Comparison of ENCODE assay signal across 2 cellular contexts in genomic region chr1:179090522-179090921, GRCh38.
TF ChIP-seq lines count a peak whose summit lies in the region.

No MANE protein-coding gene starts in this region.

TF ChIP-seq in SK-N-SH treated with all-trans-retinoic acid at 6 μM for 48 hours, 23 proteins besides CTCF, POLR2A, EP300 and RAD21 (continued from another document):
- TF ChIP-seq PATZ1 (CRISPR knock-in tag; IDR thresholded peaks at IDR 0.05; ENCODE audit: borderline replicate concordance) (no peak), ZC3H10 (CRISPR knock-in tag; IDR thresholded peaks at IDR 0.05) (no peak), RARB (CRISPR knock-in tag; IDR thresholded peaks at IDR 0.05) (no peak), ARNTL (CRISPR knock-in tag; IDR thresholded peaks at IDR 0.05; ENCODE audit: borderline replicate concordance, low read depth) (no peak)

TF ChIP-seq in SK-N-SH, 30 proteins besides CTCF, POLR2A, EP300 and RAD21 (continued from another document):
- TF ChIP-seq, protein P1, sequence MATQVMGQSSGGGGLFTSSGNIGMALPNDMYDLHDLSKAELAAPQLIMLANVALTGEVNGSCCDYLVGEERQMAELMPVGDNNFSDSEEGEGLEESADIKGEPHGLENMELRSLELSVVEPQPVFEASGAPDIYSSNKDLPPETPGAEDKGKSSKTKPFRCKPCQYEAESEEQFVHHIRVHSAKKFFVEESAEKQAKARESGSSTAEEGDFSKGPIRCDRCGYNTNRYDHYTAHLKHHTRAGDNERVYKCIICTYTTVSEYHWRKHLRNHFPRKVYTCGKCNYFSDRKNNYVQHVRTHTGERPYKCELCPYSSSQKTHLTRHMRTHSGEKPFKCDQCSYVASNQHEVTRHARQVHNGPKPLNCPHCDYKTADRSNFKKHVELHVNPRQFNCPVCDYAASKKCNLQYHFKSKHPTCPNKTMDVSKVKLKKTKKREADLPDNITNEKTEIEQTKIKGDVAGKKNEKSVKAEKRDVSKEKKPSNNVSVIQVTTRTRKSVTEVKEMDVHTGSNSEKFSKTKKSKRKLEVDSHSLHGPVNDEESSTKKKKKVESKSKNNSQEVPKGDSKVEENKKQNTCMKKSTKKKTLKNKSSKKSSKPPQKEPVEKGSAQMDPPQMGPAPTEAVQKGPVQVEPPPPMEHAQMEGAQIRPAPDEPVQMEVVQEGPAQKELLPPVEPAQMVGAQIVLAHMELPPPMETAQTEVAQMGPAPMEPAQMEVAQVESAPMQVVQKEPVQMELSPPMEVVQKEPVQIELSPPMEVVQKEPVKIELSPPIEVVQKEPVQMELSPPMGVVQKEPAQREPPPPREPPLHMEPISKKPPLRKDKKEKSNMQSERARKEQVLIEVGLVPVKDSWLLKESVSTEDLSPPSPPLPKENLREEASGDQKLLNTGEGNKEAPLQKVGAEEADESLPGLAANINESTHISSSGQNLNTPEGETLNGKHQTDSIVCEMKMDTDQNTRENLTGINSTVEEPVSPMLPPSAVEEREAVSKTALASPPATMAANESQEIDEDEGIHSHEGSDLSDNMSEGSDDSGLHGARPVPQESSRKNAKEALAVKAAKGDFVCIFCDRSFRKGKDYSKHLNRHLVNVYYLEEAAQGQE (IDR thresholded peaks at IDR 0.05; ENCODE audit: low read depth, low read length), result no peak
- TF ChIP-seq SMC3 (IDR thresholded peaks at IDR 0.05; ENCODE audit: low read depth, low read length), result no peak
- TF ChIP-seq TAF1 (IDR thresholded peaks at IDR 0.05; ENCODE audit: borderline replicate concordance, low read depth, low read length), result no peak
- no peak for TF ChIP-seq FOXJ3 (CRISPR knock-in tag; IDR thresholded peaks at IDR 0.05)
- TF ChIP-seq MEF2A (IDR thresholded peaks at IDR 0.05; ENCODE audit: borderline replicate concordance, low read depth), result no peak
- no peak for TF ChIP-seq NRF1 (IDR thresholded peaks at IDR 0.05; ENCODE audit: low read depth, low read length)
- no peak for TF ChIP-seq JUND (IDR thresholded peaks at IDR 0.05)
- no peak for TF ChIP-seq MXI1 (IDR thresholded peaks at IDR 0.05; ENCODE audit: low read depth, low read length)
- no peak for TF ChIP-seq POLR2AphosphoS5 (IDR thresholded peaks at IDR 0.05; ENCODE audit: low read depth, low read length)
TF ChIP-seq in SK-N-SH: peak in this region for 0.
